Comparison of ENCODE assay signal across 1 cellular context in genomic region chr22:39256979-39257378, GRCh38.
TF ChIP-seq lines count a peak whose summit lies in the region.

No MANE protein-coding gene starts in this region.

TF ChIP-seq in H1, 55 proteins besides CTCF, POLR2A, EP300 and RAD21 (continued from another document):
- TF ChIP-seq ATF3 (IDR thresholded peaks at IDR 0.05; ENCODE audit: insufficient read depth, low read depth, low read length) (no peak), SIX5 (IDR thresholded peaks at IDR 0.05; ENCODE audit: low read depth, low read length) (no peak), MAX (IDR thresholded peaks at IDR 0.05) (no peak), JUN (IDR thresholded peaks at IDR 0.05; ENCODE audit: low read depth, low read length) (no peak), SUZ12 (IDR thresholded peaks at IDR 0.05; ENCODE audit: low read length) (no peak)
